22 cellular contexts compared by ENCODE assay signal in the genomic region with DNA sequence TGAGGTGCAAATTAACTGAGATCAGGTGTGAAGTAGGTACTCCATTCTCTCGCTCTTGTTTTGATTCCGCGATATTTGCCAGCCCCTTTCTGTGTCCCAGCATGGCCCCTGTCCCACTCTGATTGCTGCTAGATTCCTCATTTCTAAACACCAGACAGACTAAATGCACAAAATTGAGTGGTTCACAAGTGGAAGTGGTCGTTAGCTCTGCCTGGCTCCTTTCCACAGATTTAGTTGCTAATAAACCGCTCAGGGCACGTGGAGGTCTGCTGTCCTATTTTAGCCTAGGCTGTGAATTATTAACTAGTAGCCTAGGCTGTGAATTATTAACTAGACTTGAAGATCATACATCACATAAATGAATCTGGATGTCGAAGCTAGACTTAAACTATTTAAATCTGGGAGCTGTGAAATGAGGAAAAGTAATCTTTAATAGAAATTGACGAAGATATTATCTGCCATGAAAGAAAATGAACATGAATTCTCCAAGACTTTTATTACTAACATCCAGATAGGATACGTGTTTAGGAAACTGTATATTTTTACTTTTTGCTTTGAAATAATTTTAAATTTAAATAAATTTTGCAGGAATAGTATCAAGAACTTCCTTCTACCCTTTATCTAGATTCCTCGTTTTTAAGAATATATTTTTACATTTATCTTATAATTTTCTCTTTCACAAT. TPM values are rescaled to one million over a fixed set of nuclear protein-coding genes. Genes with fewer than 3 reads are reported as not detected.
A peak's percentile ranks its signal among the peaks of the same experiment; 100 is the strongest.
DNase-seq lines count a peak whose midpoint lies in the region; ATAC-seq and TF ChIP-seq lines count a peak whose summit lies in the region.
"Had no signal": no experiment of that assay in that cellular context is flagged by ENCODE, and none has a peak within 500 bp of the region (broad histone marks: within the 10 kb centered on the region; RNA-seq: fewer than 3 reads in every experiment).

No MANE protein-coding gene starts in this region.

- peaks cover 21% of the 10 kb centered on the region for H3K27me3 Mint-ChIP-seq in nephron (ENCODE audit: low read depth)

- no peak for ATAC-seq in Right ventricle myocardium inferior
- no peak for ATAC-seq in stimulated activated effector memory CD8-positive, alpha-beta T cell treated with anti-CD3 and anti-CD28 coated beads, Interleukin-12 subunit alpha, Interleukin-12 subunit beta, amount 100 ng/mL, for 72 hours
- ATAC-seq: activated CD8-positive, alpha-beta memory T cell treated with anti-CD3 and anti-CD28 coated beads, Interleukin-2, amount 10 ng/mL, durations not matched to agents 7 days and 5 days; HCT116; heart left ventricle had no signal

- intact Hi-C loops in cardiac septum (cut with DNase I) (no loop called here), Right ventricle myocardium inferior (cut with DNase I) (no loop called here)

- peak overlapping the region; percentile 27 to 83 (median 72) for H3K27ac Mint-ChIP-seq in nephron
- H3K27ac Mint-ChIP-seq in stimulated activated effector memory CD8-positive, alpha-beta T cell treated with anti-CD3 and anti-CD28 coated beads, Interleukin-12 subunit alpha, Interleukin-12 subunit beta, amount 100 ng/mL, for 72 hours: no peak overlapping the region
- H3K27ac Mint-ChIP-seq: activated CD8-positive, alpha-beta memory T cell treated with anti-CD3 and anti-CD28 coated beads, Interleukin-2, amount 10 ng/mL, durations not matched to agents 7 days and 5 days; activated naive CD4-positive, alpha-beta T cell treated with anti-CD3 and anti-CD28 coated beads, Interleukin-2, amount 10 ng/mL, durations not matched to agents 7 days and 5 days; activated T-helper 1 cell treated with anti-CD3 and anti-CD28 coated beads, Interleukin-12 subunit alpha, Interleukin-12 subunit beta, Interleukin-2, Interleukin-4 antibody, amounts not matched to agents 30 ng/mL and 10 ng/mL and 1 ng/mL, durations not matched to agents 14 hours and 24 hours and 36 hours; T-helper 2 cell treated with Interferon-gamma antibody and Interleukin-4, amounts not matched to agents 5 μg/mL and 100 μg/mL, for 36 hours had no signal

- DNase-seq in ACHN (peak; percentile 9), LoVo (ENCODE audit: low spot score) (peak; percentile 27), glomerular visceral epithelial cell (ENCODE audit: extremely low spot score) (peak; percentile 60), NCI-H82 treated with DMSO at 0.1 percent for 48 hours (lab: John Stamatoyannopoulos, UW; ENCODE audit: unreplicated experiment) (no peak), cardiac septum (ENCODE audit: low spot score) (no peak), Right ventricle myocardium inferior (ENCODE audit: missing footprints) (no peak)
- DNase-seq in stimulated activated effector memory CD8-positive, alpha-beta T cell treated with anti-CD3 and anti-CD28 coated beads, Interleukin-12 subunit alpha, Interleukin-12 subunit beta, amount 100 ng/mL, for 72 hours (ENCODE audit: low spot score in 2 of 2): no peak
- DNase-seq: activated CD4-positive, alpha-beta T cell treated with anti-CD3 and anti-CD28 coated beads, Interleukin-2, amount 50 U/mL, for 1 hour; activated CD8-positive, alpha-beta memory T cell treated with anti-CD3 and anti-CD28 coated beads, Interleukin-2, amount 10 ng/mL, durations not matched to agents 7 days and 5 days; activated naive CD4-positive, alpha-beta T cell treated with anti-CD3 and anti-CD28 coated beads, Interleukin-2, amount 10 ng/mL, durations not matched to agents 7 days and 5 days; dorsolateral prefrontal cortex; heart left ventricle; NCI-H1092 treated with DMSO at 0.1 percent for 48 hours; NCI-H187 treated with DMSO at 0.1 percent for 48 hours; NCI-H2227 treated with DMSO at 0.1 percent for 48 hours; NCI-H82; stimulated activated CD4-positive, alpha-beta T cell treated with anti-CD3 and anti-CD28 coated beads, Interleukin-2, amount 100 ng/mL, for 24 hours had no signal

- in situ Hi-C loops in ACHN (cut with HindIII; ENCODE audit: low pct_ligation_motif_present, low pct_unique_long_range_greater_than_20kb, low sequenced_read_pairs): no loop called here

- H3K4me1 Mint-ChIP-seq in nephron: peaks cover 5% of the 10 kb centered on the region
- peaks cover 13% of the 10 kb centered on the region for H3K4me1 Mint-ChIP-seq in stimulated activated effector memory CD8-positive, alpha-beta T cell treated with anti-CD3 and anti-CD28 coated beads, Interleukin-12 subunit alpha, Interleukin-12 subunit beta, amount 100 ng/mL, for 72 hours

- no peak for TF ChIP-seq CTCF in nephron (IDR thresholded peaks at IDR 0.05; ENCODE audit: unreplicated experiment in 3 of 3)

- no peak overlapping the region for H3K4me3 Mint-ChIP-seq in nephron
- H3K4me3 Mint-ChIP-seq in stimulated activated effector memory CD8-positive, alpha-beta T cell treated with anti-CD3 and anti-CD28 coated beads, Interleukin-12 subunit alpha, Interleukin-12 subunit beta, amount 100 ng/mL, for 72 hours: no peak overlapping the region
- H3K4me3 Mint-ChIP-seq: activated CD8-positive, alpha-beta memory T cell treated with anti-CD3 and anti-CD28 coated beads, Interleukin-2, amount 10 ng/mL, durations not matched to agents 7 days and 5 days; activated naive CD4-positive, alpha-beta T cell treated with anti-CD3 and anti-CD28 coated beads, Interleukin-2, amount 10 ng/mL, durations not matched to agents 7 days and 5 days; activated T-helper 1 cell treated with anti-CD3 and anti-CD28 coated beads, Interleukin-12 subunit alpha, Interleukin-12 subunit beta, Interleukin-2, Interleukin-4 antibody, amounts not matched to agents 30 ng/mL and 10 ng/mL and 1 ng/mL, durations not matched to agents 14 hours and 24 hours and 36 hours; T-helper 2 cell treated with Interferon-gamma antibody and Interleukin-4, amounts not matched to agents 5 μg/mL and 100 μg/mL, for 36 hours had no signal

- H3K36me3 Mint-ChIP-seq in nephron (ENCODE audit: low read depth): no peaks in the 10 kb centered on the region
- H3K36me3 Mint-ChIP-seq in stimulated activated effector memory CD8-positive, alpha-beta T cell treated with anti-CD3 and anti-CD28 coated beads, Interleukin-12 subunit alpha, Interleukin-12 subunit beta, amount 100 ng/mL, for 72 hours: peaks cover 6% of the 10 kb centered on the region

- peaks cover 4% of the 10 kb centered on the region for H3K9me3 Mint-ChIP-seq in nephron
- no peaks in the 10 kb centered on the region for H3K9me3 Mint-ChIP-seq in stimulated activated effector memory CD8-positive, alpha-beta T cell treated with anti-CD3 and anti-CD28 coated beads, Interleukin-12 subunit alpha, Interleukin-12 subunit beta, amount 100 ng/mL, for 72 hours
- H3K9me3 Mint-ChIP-seq: activated T-helper 1 cell treated with anti-CD3 and anti-CD28 coated beads, Interleukin-12 subunit alpha, Interleukin-12 subunit beta, Interleukin-2, Interleukin-4 antibody, amounts not matched to agents 30 ng/mL and 10 ng/mL and 1 ng/mL, durations not matched to agents 14 hours and 24 hours and 36 hours; T-helper 2 cell treated with Interferon-gamma antibody and Interleukin-4, amounts not matched to agents 5 μg/mL and 100 μg/mL, for 36 hours had no signal

RNA-seq across cellular contexts. Expression of a gene that starts 3.7 kb away (rescaled TPM):
- total RNA-seq in cardiac septum (0.35 TPM), Right ventricle myocardium inferior (not detected)
- total RNA-seq: activated CD8-positive, alpha-beta memory T cell treated with anti-CD3 and anti-CD28 coated beads, Interleukin-2, amount 10 ng/mL, durations not matched to agents 7 days and 5 days; cardiac muscle cell had no signal

RNA-seq across cellular contexts. Expression of a gene that starts 48.0 kb away (rescaled TPM):
- total RNA-seq in cardiac septum (27.7 TPM), Right ventricle myocardium inferior (26.6 TPM)

Comparison
In these comparisons a context has a peak if more than half of its experiments do, and no peak if none do; other contexts are left out.
1. DNase-seq: peak in ACHN (single experiment), LoVo (single experiment) and glomerular visceral epithelial cell (single experiment); none in NCI-H82 treated with DMSO at 0.1 percent for 48 hours (single experiment), cardiac septum (single experiment), Right ventricle myocardium inferior (single experiment) and stimulated activated effector memory CD8-positive, alpha-beta T cell treated with anti-CD3 and anti-CD28 coated beads, Interleukin-12 subunit alpha, Interleukin-12 subunit beta, amount 100 ng/mL, for 72 hours (0 of 2).